12 cellular contexts compared by ENCODE assay signal in genomic region chr6:90294008-90294511, GRCh38. TPM values are rescaled to one million over a fixed set of nuclear protein-coding genes. Genes with fewer than 3 reads are reported as not detected.
DNase-seq lines count a peak whose midpoint lies in the region; ATAC-seq and TF ChIP-seq lines count a peak whose summit lies in the region.
"Had no signal": no experiment of that assay in that cellular context is flagged by ENCODE, and none has a peak within 500 bp of the region (broad histone marks: within the 10 kb centered on the region; RNA-seq: fewer than 3 reads in every experiment).

No MANE protein-coding gene starts in this region.

- H3K36me3 Mint-ChIP-seq in activated naive CD4-positive, alpha-beta T cell treated with anti-CD3 and anti-CD28 coated beads, Interleukin-2, amount 50 U/mL, for 24 hours = peaks cover 28% of the 10 kb centered on the region
- peaks cover 58% of the 10 kb centered on the region for H3K36me3 Mint-ChIP-seq in activated CD8-positive, alpha-beta T cell treated with anti-CD3 and anti-CD28 coated beads for 36 hours (ENCODE audit: low read depth)

- H3K27ac ChIP-seq in iPS-20b (ENCODE audit: low read length) = no peak overlapping the region
- no peak overlapping the region for H3K27ac ChIP-seq in suprapubic skin

- TF ChIP-seq EP300 in suprapubic skin (IDR thresholded peaks at IDR 0.05) = no peak

- H3K4me1 ChIP-seq in iPS-20b (ENCODE audit: insufficient read depth, low read length) (peaks cover 16% of the 10 kb centered on the region; the same call in 1 of the 2 replicates), suprapubic skin (peaks cover 17% of the 10 kb centered on the region)

- H3K27ac Mint-ChIP-seq in activated naive CD4-positive, alpha-beta T cell treated with anti-CD3 and anti-CD28 coated beads, Interleukin-2, amount 50 U/mL, for 24 hours = peak overlapping the region; percentile 100
- H3K27ac Mint-ChIP-seq in activated CD8-positive, alpha-beta T cell treated with anti-CD3 and anti-CD28 coated beads for 36 hours = peak overlapping the region; percentile 94

- no peaks in the 10 kb centered on the region for H3K27me3 Mint-ChIP-seq in activated naive CD4-positive, alpha-beta T cell treated with anti-CD3 and anti-CD28 coated beads, Interleukin-2, amount 50 U/mL, for 24 hours
- no peaks in the 10 kb centered on the region for H3K27me3 Mint-ChIP-seq in activated CD8-positive, alpha-beta T cell treated with anti-CD3 and anti-CD28 coated beads for 36 hours

- H3K27me3 ChIP-seq in iPS-20b (ENCODE audit: insufficient read depth, low read length) (peaks cover 52% of the 10 kb centered on the region), suprapubic skin (no peaks in the 10 kb centered on the region)

- no peak for ATAC-seq in activated CD8-positive, alpha-beta T cell treated with anti-CD3 and anti-CD28 coated beads for 36 hours

- CTCF ChIA-PET in activated CD8-positive, alpha-beta T cell treated with anti-CD3 and anti-CD28 coated beads for 36 hours (lab: Charles Lee) = interaction anchor here (0.6 to 14.0 kb wide), 9 partner anchors 9 to 903 kb away, joined by 3 to 231 read pairs (median 5); no protein-coding TSS in a partner anchor

- H3K9me3 ChIP-seq in iPS-20b (ENCODE audit: insufficient read depth, low read depth, low read length) (no peaks in the 10 kb centered on the region), suprapubic skin (no peaks in the 10 kb centered on the region)
- H3K9me3 ChIP-seq: stomach had no signal

- TF ChIP-seq POLR2A in suprapubic skin (IDR thresholded peaks at IDR 0.05) = no peak

- no peak for TF ChIP-seq CTCF in activated CD8-positive, alpha-beta T cell treated with anti-CD3 and anti-CD28 coated beads for 36 hours (IDR thresholded peaks at IDR 0.05)
- no peak for TF ChIP-seq CTCF in suprapubic skin (IDR thresholded peaks at IDR 0.05)

- H3K9ac ChIP-seq in iPS-20b (ENCODE audit: low read depth, low read length) = no peak overlapping the region

- DNase-seq in activated naive CD4-positive, alpha-beta T cell (lab: John Stamatoyannopoulos, UW) = no peak
- no peak for DNase-seq in activated CD8-positive, alpha-beta T cell treated with anti-CD3 and anti-CD28 coated beads for 36 hours
- DNase-seq in suprapubic skin (ENCODE audit: low spot score in 2 of 2) (no peak), NOMO-1 treated with dmso at 0.1 percent for 144 hours (lab: John Stamatoyannopoulos, UW; ENCODE audit: unreplicated experiment) (no peak)
- DNase-seq in stimulated activated CD4-positive, alpha-beta T cell treated with anti-CD3 and anti-CD28 coated beads, Interleukin-2, amount 100 ng/mL, for 48 hours = no peak
- DNase-seq in activated CD4-positive, CD25-positive, alpha-beta regulatory T cell treated with anti-CD3 and anti-CD28 coated beads, Interleukin-2, amount 50 U/mL, for 72 hours = no peak
- DNase-seq: AML-193, amniotic stem cell, NCI-H2081 treated with DMSO at 0.1 percent for 48 hours, stomach had no signal

- H3K36me3 ChIP-seq in iPS-20b (ENCODE audit: insufficient read depth, low read depth, low read length) (no peaks in the 10 kb centered on the region), suprapubic skin (no peaks in the 10 kb centered on the region)
- H3K36me3 ChIP-seq: stomach had no signal

- 81% methylated on average over 5 of the region's 5 CpGs for WGBS in suprapubic skin

- peak overlapping the region; percentile 78; the same call in 1 of the 2 replicates for H3K4me3 ChIP-seq in iPS-20b (ENCODE audit: low read length)
- peak overlapping the region; percentile 92 for H3K4me3 ChIP-seq in suprapubic skin

- peaks cover 60% of the 10 kb centered on the region for H3K4me1 Mint-ChIP-seq in activated naive CD4-positive, alpha-beta T cell treated with anti-CD3 and anti-CD28 coated beads, Interleukin-2, amount 50 U/mL, for 24 hours
- H3K4me1 Mint-ChIP-seq in activated CD8-positive, alpha-beta T cell treated with anti-CD3 and anti-CD28 coated beads for 36 hours (ENCODE audit: low read depth) = peaks cover 51% of the 10 kb centered on the region

- no peaks in the 10 kb centered on the region for H3K9me3 Mint-ChIP-seq in activated naive CD4-positive, alpha-beta T cell treated with anti-CD3 and anti-CD28 coated beads, Interleukin-2, amount 50 U/mL, for 24 hours
- H3K9me3 Mint-ChIP-seq in activated CD8-positive, alpha-beta T cell treated with anti-CD3 and anti-CD28 coated beads for 36 hours = no peaks in the 10 kb centered on the region

- H3K4me3 Mint-ChIP-seq in activated naive CD4-positive, alpha-beta T cell treated with anti-CD3 and anti-CD28 coated beads, Interleukin-2, amount 50 U/mL, for 24 hours = peak overlapping the region; percentile 96
- peak overlapping the region; percentile 83 for H3K4me3 Mint-ChIP-seq in activated CD8-positive, alpha-beta T cell treated with anti-CD3 and anti-CD28 coated beads for 36 hours

- intact Hi-C loops in activated CD8-positive, alpha-beta T cell treated with anti-CD3 and anti-CD28 coated beads for 36 hours (cut with micrococcal nuclease) = no loop called here

- POLR2A ChIA-PET in activated CD8-positive, alpha-beta T cell treated with anti-CD3 and anti-CD28 coated beads for 36 hours (lab: Charles Lee) = interaction anchor here (0.8 to 8.8 kb wide), 14 partner anchors 9 to 199 kb away, joined by 3 to 61 read pairs (median 6); no protein-coding TSS in a partner anchor

RNA-seq across cellular contexts. Expression of gene BACH2, which starts 2.6 kb away (rescaled TPM):
- total RNA-seq in activated CD8-positive, alpha-beta T cell treated with anti-CD3 and anti-CD28 coated beads for 36 hours = 10 to 100 TPM; 60.7 to 66.9 TPM
- 10 to 100 TPM in 2 of 4 donors, 1 to 10 TPM in 2; 8.5 to 20.0 (median 13.3) TPM for total RNA-seq in suprapubic skin
